In genomic region chr15:29776859-29777258, GRCh38 we compare ENCODE assay signal across 26 cellular contexts. TPM values are rescaled to one million over a fixed set of nuclear protein-coding genes. Genes with fewer than 3 reads are reported as not detected.
DNase-seq lines count a peak whose midpoint lies in the region; ATAC-seq lines count a peak whose summit lies in the region.
"Had no signal": no experiment of that assay in that cellular context is flagged by ENCODE, and none has a peak within 500 bp of the region (broad histone marks: within the 10 kb centered on the region; RNA-seq: fewer than 3 reads in every experiment).

No MANE protein-coding gene starts in this region.

- no peak overlapping the region for H3K9ac ChIP-seq in iPS-18a (ENCODE audit: low read length)
- H3K9ac ChIP-seq: GM23248 had no signal

- DNase-seq in NCI-H510A treated with DMSO at 0.1 percent for 48 hours (lab: John Stamatoyannopoulos, UW) (peak; percentile 13), NCI-H510A (lab: John Stamatoyannopoulos, UW) (no peak), SJSA1 (ENCODE audit: low read depth in 1 of 2, low spot score in 2 of 2) (no peak), DMS153 (lab: John Stamatoyannopoulos, UW) (no peak)
- DNase-seq: AML-193; Calu3; CD8-positive, alpha-beta memory T cell; DMS79 treated with DMSO at 0.1 percent for 48 hours; GM23248; HCEC 1CT; Kasumi-1; MG63; NCI-H187; NCI-H2107; NCI-H446 treated with DMSO at 0.1 percent for 48 hours; NCI-H748 treated with DMSO at 0.1 percent for 48 hours; SIG-M5 had no signal

- peaks cover 56% of the 10 kb centered on the region for H3K4me1 ChIP-seq in SJSA1 (replicated peaks)
- H3K4me1 ChIP-seq in iPS-18a (ENCODE audit: control insufficient read depth, low read depth, low read length): peaks cover 29% of the 10 kb centered on the region

- H3K27ac ChIP-seq in SJSA1 (peak overlapping the region; percentile 83; the same call in 1 of the 2 replicates), iPS-18a (ENCODE audit: low read length) (peak overlapping the region; percentile 1)
- H3K27ac ChIP-seq: 22Rv1, C4-2B, GM23248, RWPE1 had no signal

- no peaks in the 10 kb centered on the region for H3K27me3 ChIP-seq in SJSA1 (replicated peaks)
- H3K27me3 ChIP-seq in iPS-18a (ENCODE audit: control insufficient read depth, insufficient read depth, low read length): no peaks in the 10 kb centered on the region
- H3K27me3 ChIP-seq: MG63 had no signal

- H3K4me3 ChIP-seq in SJSA1 (no peak overlapping the region), iPS-18a (ENCODE audit: low read length) (no peak overlapping the region)
- H3K4me3 ChIP-seq: GM12878, GM23248, MG63 had no signal

- 0 out of 2 replicates have a peak, but pooled peaks cover 3% of the 10 kb centered on the region for H3K9me3 ChIP-seq in SJSA1 (replicated peaks)
- H3K9me3 ChIP-seq in iPS-18a (ENCODE audit: control insufficient read depth, low read depth, low read length): no peaks in the 10 kb centered on the region
- H3K9me3 ChIP-seq: MG63 had no signal

- ATAC-seq in GM19328 (IDR thresholded peaks at IDR 0.05; ENCODE audit: unreplicated experiment) (no peak), HG02938 (IDR thresholded peaks at IDR 0.05; ENCODE audit: unreplicated experiment) (no peak), HG03039 (IDR thresholded peaks at IDR 0.05; ENCODE audit: unreplicated experiment) (no peak)
- ATAC-seq: GM12878, SK-N-SH treated with all-trans-retinoic acid at 6 μM for 48 hours had no signal

- H3K36me3 ChIP-seq in SJSA1: peaks cover 12% of the 10 kb centered on the region
- peaks cover 4% of the 10 kb centered on the region for H3K36me3 ChIP-seq in iPS-18a (ENCODE audit: control insufficient read depth, low read depth, low read length)

RNA-seq across cellular contexts. Expression of gene TJP1, which starts 45.4 kb away (rescaled TPM):
- 47.2 and 70.1 TPM in 2 replicates for total RNA-seq in SJSA1 (2014; rRNA removed; shearing (Covaris generic))
- total RNA-seq: CD8-positive, alpha-beta memory T cell had no signal
